ENCODE assay signal across 8 cellular contexts in genomic region chr15:41695750-41696436, GRCh38. TPM values are rescaled to one million over a fixed set of nuclear protein-coding genes. Genes with fewer than 3 reads are reported as not detected.
DNase-seq lines count a peak whose midpoint lies in the region; ATAC-seq and TF ChIP-seq lines count a peak whose summit lies in the region.

No MANE protein-coding gene starts in this region.

- H3K27ac ChIP-seq in HEK293 (ENCODE audit: extremely low read depth, low read depth, low read length) (no peak overlapping the region), heart left ventricle (no peak overlapping the region), coronary artery (peak overlapping the region in 1 of 2 donors; percentile 15)

- H3K36me3 ChIP-seq in HEK293 (ENCODE audit: control insufficient read depth in 2 of 2, insufficient read depth in 1 of 2, low read length in 2 of 2) (peaks cover 9 to 14% of the 10 kb centered on the region in 2 experiments; a peak in 2 of 3 replicates), heart left ventricle (peaks cover 0 to 42% (median 29%) of the 10 kb centered on the region in 9 donors)

- DNase-seq in activated CD8-positive, alpha-beta memory T cell treated with anti-CD3 and anti-CD28 coated beads for 1 hour (ENCODE audit: extremely low read depth in 1 of 2, low read depth in 1 of 2) = peak; percentile 8 to 18
- no peak for DNase-seq in activated CD8-positive, alpha-beta memory T cell treated with anti-CD3 and anti-CD28 coated beads, Interleukin-2, amount 50 U/mL, for 48 hours
- DNase-seq in NB4 (ENCODE audit: low read depth) = peak; percentile 92
- DNase-seq in activated T-cell treated with anti-CD3 and anti-CD28 coated beads for 24 hours (ENCODE audit: low read depth) = peak; percentile 14
- peak in 1 of 5 donors; percentile 12 for DNase-seq in heart left ventricle
- peak in 2 of 3 donors; percentile 3 to 9 for DNase-seq in stimulated activated CD4-positive, alpha-beta T cell treated with anti-CD3 and anti-CD28 coated beads, TNF-alpha, amount 100 ng/mL, for 1 hour (ENCODE audit: low read depth in 3 of 3, low spot score in 1 of 3)
- no peak for DNase-seq in coronary artery (ENCODE audit: low spot score)

- H3K4me3 ChIP-seq in HEK293 (ENCODE audit: low read depth, low read length) (no peak overlapping the region), NB4 (ENCODE audit: low read depth, low read length) (peak overlapping the region; percentile 37), heart left ventricle (no peak overlapping the region), coronary artery (no peak overlapping the region)

- H3K9me3 ChIP-seq in HEK293 (ENCODE audit: control insufficient read depth, insufficient read depth, low read depth, low read length) = no peaks in the 10 kb centered on the region
- no peaks in the 10 kb centered on the region for H3K9me3 ChIP-seq in heart left ventricle

- H3K27me3 ChIP-seq in heart left ventricle = no peaks in the 10 kb centered on the region

- ATAC-seq in heart left ventricle = peak in 3 of 4 donors; percentile 54 to 70 (median 55)

- intact Hi-C loops in heart left ventricle (cut with DNase I) = no loop called here

- TF ChIP-seq CTCF in HEK293 (tag by site-specific recombination; IDR thresholded peaks at IDR 0.05) (0 out of 2 replicates have a peak, but pooled peaks have one; percentile 35), NB4 (IDR thresholded peaks at IDR 0.05; ENCODE audit: low read depth, low read length) (peak; percentile 51), heart left ventricle (IDR thresholded peaks at IDR 0.05) (peak in 4 of 12 donors; percentile 18 to 40 (median 32)), coronary artery (IDR thresholded peaks at IDR 0.05) (no peak)

- 0 out of 2 replicates have a peak, but pooled peaks cover 2% of the 10 kb centered on the region for H3K4me1 ChIP-seq in HEK293 (ENCODE audit: control insufficient read depth, insufficient read depth, low read length)
- peaks cover 0 to 36% (median 18%) of the 10 kb centered on the region in 12 donors for H3K4me1 ChIP-seq in heart left ventricle

- CTCF ChIA-PET in HEK293 (lab: Yijun Ruan, JAX) = interaction anchor here (0.6 to 2.0 kb wide), 9 partner anchors 9 to 1229 kb away, joined by 3 to 6 read pairs (median 3); no protein-coding TSS in a partner anchor

- POLR2A ChIA-PET in HEK293 (lab: Yijun Ruan, JAX) = interaction anchor here (0.7 kb wide), 1 partner anchor 59 kb away, joined by 3 read pairs; no protein-coding TSS in a partner anchor

- no peak for TF ChIP-seq POLR2A in NB4 (IDR thresholded peaks at IDR 0.05; ENCODE audit: extremely low read depth, insufficient read length)
- no peak for TF ChIP-seq POLR2A in heart left ventricle (IDR thresholded peaks at IDR 0.05)

- 53 to 58% (median 56%) methylated on average over 8 of the region's 8 CpGs for WGBS in heart left ventricle, 4 donors

TF ChIP-seq in HEK293, 187 proteins besides CTCF, POLR2A, EP300 and RAD21:
- TF ChIP-seq OVOL3 (tag by site-specific recombination; IDR thresholded peaks at IDR 0.05) = peak; percentile 35; the same call in 1 of the 2 replicates
- TF ChIP-seq, protein P1, sequence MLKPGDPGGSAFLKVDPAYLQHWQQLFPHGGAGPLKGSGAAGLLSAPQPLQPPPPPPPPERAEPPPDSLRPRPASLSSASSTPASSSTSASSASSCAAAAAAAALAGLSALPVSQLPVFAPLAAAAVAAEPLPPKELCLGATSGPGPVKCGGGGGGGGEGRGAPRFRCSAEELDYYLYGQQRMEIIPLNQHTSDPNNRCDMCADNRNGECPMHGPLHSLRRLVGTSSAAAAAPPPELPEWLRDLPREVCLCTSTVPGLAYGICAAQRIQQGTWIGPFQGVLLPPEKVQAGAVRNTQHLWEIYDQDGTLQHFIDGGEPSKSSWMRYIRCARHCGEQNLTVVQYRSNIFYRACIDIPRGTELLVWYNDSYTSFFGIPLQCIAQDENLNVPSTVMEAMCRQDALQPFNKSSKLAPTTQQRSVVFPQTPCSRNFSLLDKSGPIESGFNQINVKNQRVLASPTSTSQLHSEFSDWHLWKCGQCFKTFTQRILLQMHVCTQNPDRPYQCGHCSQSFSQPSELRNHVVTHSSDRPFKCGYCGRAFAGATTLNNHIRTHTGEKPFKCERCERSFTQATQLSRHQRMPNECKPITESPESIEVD (tag by site-specific recombination; IDR thresholded peaks at IDR 0.05) = peak; percentile 41; the same call in 1 of the 2 replicates
- TF ChIP-seq ZBTB17 (tag by site-specific recombination; IDR thresholded peaks at IDR 0.05) = peak; percentile 32; the same call in 1 of the 2 replicates
- peak; percentile 59 for TF ChIP-seq ZNF654 (tag by site-specific recombination; IDR thresholded peaks at IDR 0.05; ENCODE audit: low read depth)
- TF ChIP-seq ZNF596 (tag by site-specific recombination; IDR thresholded peaks at IDR 0.05) = no peak
- 0 out of 2 replicates have a peak, but pooled peaks have one; percentile 36 for TF ChIP-seq ZNF600 (tag by site-specific recombination; IDR thresholded peaks at IDR 0.05)
- TF ChIP-seq, protein P2, sequence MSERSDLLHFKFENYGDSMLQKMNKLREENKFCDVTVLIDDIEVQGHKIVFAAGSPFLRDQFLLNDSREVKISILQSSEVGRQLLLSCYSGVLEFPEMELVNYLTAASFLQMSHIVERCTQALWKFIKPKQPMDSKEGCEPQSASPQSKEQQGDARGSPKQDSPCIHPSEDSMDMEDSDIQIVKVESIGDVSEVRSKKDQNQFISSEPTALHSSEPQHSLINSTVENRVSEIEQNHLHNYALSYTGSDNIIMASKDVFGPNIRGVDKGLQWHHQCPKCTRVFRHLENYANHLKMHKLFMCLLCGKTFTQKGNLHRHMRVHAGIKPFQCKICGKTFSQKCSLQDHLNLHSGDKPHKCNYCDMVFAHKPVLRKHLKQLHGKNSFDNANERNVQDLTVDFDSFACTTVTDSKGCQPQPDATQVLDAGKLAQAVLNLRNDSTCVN (tag by site-specific recombination; optimal IDR thresholded peaks at IDR 0.05) = no peak

RNA-seq across cellular contexts. Expression of gene MGA, which starts 35.7 kb away (rescaled TPM):
- 10 to 100 TPM; 23.1 to 58.7 (median 37.2) TPM for total RNA-seq in heart left ventricle
- polyA plus RNA-seq in heart left ventricle = 1 to 10 TPM; 5.3 to 5.5 TPM

Comparison
In these comparisons a context has a peak if more than half of its experiments do, and no peak if none do; other contexts are left out.
1. DNase-seq: peak in activated CD8-positive, alpha-beta memory T cell treated with anti-CD3 and anti-CD28 coated beads for 1 hour (2 of 2), NB4 (single experiment), activated T-cell treated with anti-CD3 and anti-CD28 coated beads for 24 hours (single experiment) and stimulated activated CD4-positive, alpha-beta T cell treated with anti-CD3 and anti-CD28 coated beads, TNF-alpha, amount 100 ng/mL, for 1 hour (2 of 3); none in activated CD8-positive, alpha-beta memory T cell treated with anti-CD3 and anti-CD28 coated beads, Interleukin-2, amount 50 U/mL, for 48 hours (single experiment) and coronary artery (single experiment).